ENCODE assay signal across 8 cellular contexts in the genomic region with DNA sequence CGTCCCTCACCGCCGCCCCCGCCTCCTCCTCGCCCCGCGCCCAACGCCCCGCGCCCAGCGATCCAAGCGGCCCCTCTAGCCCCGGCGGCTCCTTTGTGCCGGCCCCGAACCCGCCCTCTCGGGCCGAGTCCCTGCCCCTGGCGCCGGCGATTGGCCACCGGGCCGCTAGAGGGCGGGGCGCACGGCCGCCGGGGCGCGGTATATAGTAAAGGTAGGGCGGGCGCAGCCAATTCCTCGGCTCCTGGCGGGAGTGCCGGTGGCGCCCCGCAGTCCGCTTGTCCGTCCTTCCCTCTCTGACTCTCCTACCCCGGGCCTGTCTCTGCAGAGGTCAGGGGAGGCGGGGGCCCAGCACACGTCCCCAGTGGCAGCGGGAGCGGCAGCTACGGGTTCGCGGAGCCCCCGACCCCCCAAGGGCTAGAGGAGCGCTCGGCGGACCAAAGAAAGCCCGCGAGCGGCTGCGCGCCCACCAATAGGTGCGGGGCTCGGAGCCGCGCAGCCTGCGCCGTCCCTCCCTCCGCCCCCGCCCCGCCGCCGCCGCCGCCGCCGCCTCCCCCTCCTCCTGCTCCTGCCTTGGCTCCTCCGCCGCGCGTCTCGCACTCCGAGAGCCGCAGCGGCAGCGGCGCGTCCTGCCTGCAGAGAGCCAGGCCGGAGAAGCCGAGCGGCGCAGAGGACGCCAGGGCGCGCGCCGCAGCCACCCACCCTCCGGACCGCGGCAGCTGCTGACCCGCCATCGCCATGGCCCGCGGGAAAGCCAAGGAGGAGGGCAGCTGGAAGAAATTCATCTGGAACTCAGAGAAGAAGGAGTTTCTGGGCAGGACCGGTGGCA. TPM values are rescaled to one million over a fixed set of nuclear protein-coding genes. Genes with fewer than 3 reads are reported as not detected.
DNase-seq lines count a peak whose midpoint lies in the region; ATAC-seq and TF ChIP-seq lines count a peak whose summit lies in the region.

TSS of gene ATP1B1 (plus strand) at position 596 of the 826 bp plus-strand sequence. CDS start at position 736, 140 bp downstream.

- ATAC-seq in GM21381 (IDR thresholded peaks at IDR 0.05; ENCODE audit: unreplicated experiment), result peak; percentile 84

- TF ChIP-seq CTCF in endothelial cell (IDR thresholded peaks at IDR 0.05; ENCODE audit: unreplicated experiment), result peak; percentile 87

- H3K9me3 Mint-ChIP-seq in endothelial cell (ENCODE audit: unreplicated experiment), result no peaks in the 10 kb centered on the region

- peak; percentile 99 for DNase-seq in D341Med (ENCODE audit: low spot score)
- DNase-seq in HUDEP-2 (lab: John Stamatoyannopoulos, UW; ENCODE audit: unreplicated experiment in 76 of 76), result peak in 63 of 76 experiments; percentile 4 to 79 (median 48)
- DNase-seq in NT2/D1 (ENCODE audit: low read depth, low spot score), result peak; percentile 94
- peak; percentile 80 for DNase-seq in activated CD8-positive, alpha-beta memory T cell treated with anti-CD3 and anti-CD28 coated beads, Interleukin-2, amount 50 U/mL, for 4 hours
- peak; percentile 93 for DNase-seq in endothelial cell (ENCODE audit: low spot score)
- peak; percentile 91 for DNase-seq in midbrain (lab: John Stamatoyannopoulos, UW)
- DNase-seq in stimulated activated CD8-positive, alpha-beta memory T cell treated with anti-CD3 and anti-CD28 coated beads, Interleukin-2, amount 100 ng/mL, for 1 hour (ENCODE audit: low read depth in 2 of 2), result peak; percentile 63

- peaks cover 21% of the 10 kb centered on the region for H3K4me1 Mint-ChIP-seq in endothelial cell (ENCODE audit: unreplicated experiment)

- H3K27me3 ChIP-seq in NT2/D1 (ENCODE audit: insufficient read depth, insufficient read length), result peaks cover 28% of the 10 kb centered on the region

- H3K9ac ChIP-seq in NT2/D1 (ENCODE audit: insufficient read length, low read depth), result peak within 1 kb of the TSS; percentile 98

- peak within 1 kb of the TSS; percentile 93 for H3K4me3 Mint-ChIP-seq in endothelial cell (ENCODE audit: unreplicated experiment)

- H3K4me1 ChIP-seq in NT2/D1 (ENCODE audit: insufficient read depth, insufficient read length), result peaks cover 14% of the 10 kb centered on the region

- H3K4me3 ChIP-seq in NT2/D1 (ENCODE audit: insufficient read length, low read depth), result peak within 1 kb of the TSS; percentile 87

- H3K36me3 Mint-ChIP-seq in endothelial cell (ENCODE audit: low read depth, unreplicated experiment), result peaks cover 3% of the 10 kb centered on the region

- peaks cover 8% of the 10 kb centered on the region for H3K27me3 Mint-ChIP-seq in endothelial cell (ENCODE audit: unreplicated experiment)

- H3K36me3 ChIP-seq in NT2/D1 (ENCODE audit: insufficient read depth, insufficient read length, low read length), result peaks cover 9% of the 10 kb centered on the region

- H3K27ac Mint-ChIP-seq in endothelial cell (ENCODE audit: unreplicated experiment), result peak within 1 kb of the TSS; percentile 25

- no peaks in the 10 kb centered on the region for H3K9me3 ChIP-seq in NT2/D1 (ENCODE audit: insufficient read depth, low read length)

RNA-seq across cellular contexts. Expression of gene ATP1B1, which starts in this region (rescaled TPM):
- total RNA-seq in endothelial cell (ENCODE audit: unreplicated experiment), result 6.0 TPM

Comparison
In these comparisons a context has a peak if more than half of its experiments do, and no peak if none do; other contexts are left out.
1. Peak in every context shown above with its lines: DNase-seq, ATAC-seq and H3K4me3 ChIP-seq.
2. DNase-seq: peak in every context shown above with its lines; median percentile 99 in D341Med; 94 in NT2/D1; 93 in endothelial cell; 91 in midbrain; 80 in activated CD8-positive, alpha-beta memory T cell treated with anti-CD3 and anti-CD28 coated beads, Interleukin-2, amount 50 U/mL, for 4 hours; 63 in stimulated activated CD8-positive, alpha-beta memory T cell treated with anti-CD3 and anti-CD28 coated beads, Interleukin-2, amount 100 ng/mL, for 1 hour; 48 in HUDEP-2.